ENCODE assay signal across 16 cellular contexts in the genomic region with DNA sequence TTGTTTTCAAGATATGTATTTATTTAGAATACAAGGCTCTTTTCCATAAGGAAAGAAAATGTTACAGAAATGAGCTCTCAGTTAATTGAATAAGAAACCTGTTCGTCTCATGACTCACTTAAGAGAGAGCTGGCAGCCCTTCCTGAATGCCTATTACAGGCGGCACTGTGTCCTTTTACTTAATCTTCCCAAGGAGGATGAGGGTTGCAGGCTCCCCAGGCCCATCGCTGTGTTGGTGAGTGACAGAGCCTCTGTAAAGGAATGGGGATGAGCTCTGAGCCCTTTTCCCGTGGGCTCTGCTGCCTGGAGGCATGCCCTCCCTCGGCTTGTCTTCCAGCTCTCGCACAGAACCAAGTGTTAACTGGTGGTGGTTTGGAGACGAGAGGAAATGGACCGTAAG.
A peak's percentile ranks its signal among the peaks of the same experiment; 100 is the strongest.
DNase-seq lines count a peak whose midpoint lies in the region; ATAC-seq, FAIRE-seq and TF ChIP-seq lines count a peak whose summit lies in the region.
"Had no signal": no experiment of that assay in that cellular context is flagged by ENCODE, and none has a peak within 500 bp of the region (broad histone marks: within the 10 kb centered on the region; RNA-seq: fewer than 3 reads in every experiment).

No MANE protein-coding gene starts in this region.

- H3K27ac ChIP-seq in K562 (ENCODE audit: extremely low read depth, low read depth, low read length) (no peak overlapping the region), hepatocyte (peak overlapping the region; percentile 66), skeletal muscle tissue (ENCODE audit: low read depth, low read length) (peak overlapping the region; percentile 42)

- peaks cover 0 to 4% (median 0%) of the 10 kb centered on the region in 7 donors for H3K9me3 Mint-ChIP-seq in CD14-positive monocyte
- H3K9me3 Mint-ChIP-seq: activated naive CD4-positive, alpha-beta T cell treated with anti-CD3 and anti-CD28 coated beads, Interleukin-2, amount 50 U/mL, for 24 hours; CD8-positive, alpha-beta T cell had no signal

- FAIRE-seq in K562 (lab: Jason Lieb, UNC), result peak; percentile 29
- FAIRE-seq: GM19239 had no signal

- TF ChIP-seq RAD21 in K562 (CRISPR knock-in tag; conservative IDR thresholded peaks at IDR 0.05 in 1 of 2, IDR thresholded peaks at IDR 0.05 in 1 of 2), result no peak

- H3K36me3 Mint-ChIP-seq in CD14-positive monocyte, result peaks cover 15 to 31% of the 10 kb centered on the region in 2 donors

- POLR2A ChIA-PET in K562 (lab: Yijun Ruan, JAX), result interaction anchor here (0.7 to 1.2 kb wide), 6 partner anchors 9 to 59 kb away, joined by 3 to 6 read pairs (median 4); no protein-coding TSS in a partner anchor

- H3K9me2 ChIP-seq in hepatocyte (replicated peaks; ENCODE audit: insufficient read depth), result no peaks in the 10 kb centered on the region

- TF ChIP-seq EP300 in K562 (IDR thresholded peaks at IDR 0.05; ENCODE audit: low read length), result no peak

- ATAC-seq in K562 (no peak), GM18870 (IDR thresholded peaks at IDR 0.05; ENCODE audit: unreplicated experiment) (no peak)
- ATAC-seq: activated CD8-positive, alpha-beta T cell treated with anti-CD3 and anti-CD28 coated beads, Interleukin-2, amount 10 ng/mL, durations not matched to agents 7 days and 5 days; CD8-positive, alpha-beta T cell; PC-3 had no signal

- H3K27me3 ChIP-seq in K562 (ENCODE audit: control insufficient read depth in 2 of 2, insufficient read depth in 2 of 2, low read length in 2 of 2), result no peaks in the 10 kb centered on the region
- H3K27me3 ChIP-seq in hepatocyte, result no peaks in the 10 kb centered on the region
- H3K27me3 ChIP-seq in skeletal muscle tissue (ENCODE audit: control insufficient read depth in 3 of 3, insufficient read depth in 3 of 3, low read length in 3 of 3), result no peaks in the 10 kb centered on the region

- H3K4me3 Mint-ChIP-seq in CD14-positive monocyte, result no peak overlapping the region
- H3K4me3 Mint-ChIP-seq: activated CD8-positive, alpha-beta T cell treated with anti-CD3 and anti-CD28 coated beads, Interleukin-2, amount 10 ng/mL, durations not matched to agents 7 days and 5 days; activated naive CD4-positive, alpha-beta T cell treated with anti-CD3 and anti-CD28 coated beads, Interleukin-2, amount 50 U/mL, for 24 hours; CD8-positive, alpha-beta T cell had no signal

- BruUV-seq in K562 (replicated peaks; lab: Mats Ljungman, UMichigan), result no TSS peak

- H3K9ac ChIP-seq in K562 (ENCODE audit: insufficient read depth in 1 of 2, low read depth in 2 of 2, low read length in 2 of 2), result no peak overlapping the region
- H3K9ac ChIP-seq in skeletal muscle tissue (ENCODE audit: low read depth in 1 of 3, low read length in 3 of 3), result peak overlapping the region in 2 of 3 donors; percentile 60 to 65

- H3K4me1 Mint-ChIP-seq in CD14-positive monocyte, result peaks cover 18% of the 10 kb centered on the region

- no peaks in the 10 kb centered on the region for H3K9me1 ChIP-seq in K562 (ENCODE audit: control insufficient read depth, insufficient read depth, low read length)

- CTCF ChIA-PET in K562 (lab: Yijun Ruan, JAX; ENCODE audit: low intra/inter-chr PET ratio), result no interaction called here

- peak overlapping the region in 3 of 7 donors; percentile 12 to 43 (median 28) for H3K27ac Mint-ChIP-seq in CD14-positive monocyte
- H3K27ac Mint-ChIP-seq: activated CD8-positive, alpha-beta T cell treated with anti-CD3 and anti-CD28 coated beads, Interleukin-2, amount 10 ng/mL, durations not matched to agents 7 days and 5 days; activated naive CD4-positive, alpha-beta T cell treated with anti-CD3 and anti-CD28 coated beads, Interleukin-2, amount 50 U/mL, for 24 hours; CD8-positive, alpha-beta T cell had no signal

- H3K4me2 ChIP-seq in K562 (ENCODE audit: insufficient read depth, low read length) (no peak overlapping the region), hepatocyte (peak overlapping the region; percentile 55)

- H3K9me3 ChIP-seq in K562 (replicated peaks; ENCODE audit: control insufficient read depth, insufficient read depth, low read depth, low read length), result no peaks in the 10 kb centered on the region; the same call in 1 of the 2 replicates
- no peaks in the 10 kb centered on the region for H3K9me3 ChIP-seq in hepatocyte (ENCODE audit: low read depth)
- no peaks in the 10 kb centered on the region for H3K9me3 ChIP-seq in skeletal muscle tissue (ENCODE audit: control insufficient read depth in 3 of 3, low read length in 3 of 3)

- H2AFZ ChIP-seq in K562 (ENCODE audit: low read depth, low read length), result no peak overlapping the region
- H2AFZ ChIP-seq in hepatocyte, result no peak overlapping the region

- H3K27me3 Mint-ChIP-seq in CD14-positive monocyte (ENCODE audit: low read depth in 3 of 3), result peaks cover 0 to 2% (median 2%) of the 10 kb centered on the region in 3 donors
- H3K27me3 Mint-ChIP-seq: activated naive CD4-positive, alpha-beta T cell treated with anti-CD3 and anti-CD28 coated beads, Interleukin-2, amount 50 U/mL, for 24 hours had no signal

- H4K20me1 ChIP-seq in K562 (replicated peaks; ENCODE audit: control insufficient read depth, insufficient read depth, low read length) (peaks cover 7% of the 10 kb centered on the region; the same call in 1 of the 2 replicates), hepatocyte (ENCODE audit: insufficient read depth, poor library complexity, severe bottlenecking) (peaks cover 26% of the 10 kb centered on the region)

- DNase-seq in HPDE6-E6E7 (ENCODE audit: extremely low spot score), result peak; percentile 20
- no peak for DNase-seq in K562 (ENCODE audit: extremely low read depth in 1 of 4, low spot score in 3 of 4)
- peak; percentile 28 for DNase-seq in hepatocyte (ENCODE audit: low spot score)
- DNase-seq in stimulated activated CD4-positive, alpha-beta T cell treated with anti-CD3 and anti-CD28 coated beads, Interleukin-4, amount 100 ng/mL, for 1 hour, result no peak
- DNase-seq in stimulated activated naive CD4-positive, alpha-beta T cell (lab: John Stamatoyannopoulos, UW), result no peak
- DNase-seq in CD14-positive monocyte (ENCODE audit: low spot score), result no peak
- DNase-seq: activated CD8-positive, alpha-beta T cell treated with anti-CD3 and anti-CD28 coated beads, Interleukin-2, amount 10 ng/mL, durations not matched to agents 7 days and 5 days; CD8-positive, alpha-beta T cell; NCI-H2029; PC-3; stimulated activated CD4-positive, alpha-beta T cell treated with anti-CD3 and anti-CD28 coated beads, Interleukin-12 subunit alpha, Interleukin-12 subunit beta, amount 100 ng/mL, for 4 hours; T-helper 2 cell had no signal

- TF ChIP-seq CTCF in K562 (IDR thresholded peaks at IDR 0.05 in 2 of 3, conservative IDR thresholded peaks at IDR 0.05 in 1 of 3; ENCODE audit: insufficient read depth in 2 of 3, low read depth in 1 of 3, low read length in 3 of 3), result no peak
- no peak for TF ChIP-seq CTCF in hepatocyte (IDR thresholded peaks at IDR 0.05; ENCODE audit: poor library complexity)
- TF ChIP-seq CTCF in CD14-positive monocyte (IDR thresholded peaks at IDR 0.05), result no peak

- intact Hi-C loops in K562 (cut with micrococcal nuclease) (no loop called here), CD14-positive monocyte (cut with micrococcal nuclease) (no loop called here)

- TF ChIP-seq POLR2A in K562 (conservative IDR thresholded peaks at IDR 0.05), result no peak

- whole genome bisulfite sequencing in K562 (ENCODE audit: insufficient coverage, low coverage, missing lambda C conversion rate), result 89% methylated on average over 8 of the region's 8 CpGs
- WGBS in hepatocyte (ENCODE audit: low lambda C conversion rate, missing lambda C conversion rate), result 68% methylated on average over 8 of the region's 8 CpGs

- H3K4me3 ChIP-seq in K562 (no peak overlapping the region), hepatocyte (no peak overlapping the region), skeletal muscle tissue (ENCODE audit: low read length in 3 of 3) (peak overlapping the region in 1 of 3 donors; percentile 41)

- peaks cover 8% of the 10 kb centered on the region; the same call in 1 of the 3 replicates for H3K36me3 ChIP-seq in K562 (ENCODE audit: control insufficient read depth, insufficient read depth, low read length)
- H3K36me3 ChIP-seq in hepatocyte (replicated peaks; ENCODE audit: insufficient read depth, low read depth), result no peaks in the 10 kb centered on the region
- H3K36me3 ChIP-seq in skeletal muscle tissue (ENCODE audit: control insufficient read depth in 3 of 3, insufficient read depth in 3 of 3, low read length in 3 of 3), result no peaks in the 10 kb centered on the region

- peaks cover 3 to 20% of the 10 kb centered on the region in 2 experiments; a peak in 3 of 5 replicates for H3K4me1 ChIP-seq in K562 (replicated peaks in 1 of 2; ENCODE audit: control insufficient read depth in 2 of 2, insufficient read depth in 2 of 2, low read length in 2 of 2)
- peaks cover 21% of the 10 kb centered on the region for H3K4me1 ChIP-seq in hepatocyte (ENCODE audit: insufficient read depth)
- H3K4me1 ChIP-seq in skeletal muscle tissue (ENCODE audit: control insufficient read depth in 3 of 3, insufficient read depth in 3 of 3, low read length in 3 of 3), result peaks cover 18 to 22% (median 22%) of the 10 kb centered on the region in 3 donors

- in situ Hi-C loops in K562 (cut with MboI), result no loop called here

- peaks cover 3% of the 10 kb centered on the region; the same call in 1 of the 3 replicates for H3K79me2 ChIP-seq in K562 (ENCODE audit: control insufficient read depth, insufficient read depth, low read length)
- H3K79me2 ChIP-seq in hepatocyte, result peaks cover 75% of the 10 kb centered on the region

TF ChIP-seq in K562, 482 proteins besides CTCF, POLR2A, EP300 and RAD21:
- TF ChIP-seq SAFB2 (IDR thresholded peaks at IDR 0.05; ENCODE audit: borderline replicate concordance, low read depth, low read length, severe bottlenecking) (no peak), ZNF75A (CRISPR knock-in tag; IDR thresholded peaks at IDR 0.05) (no peak)

Comparison
In these comparisons a context has a peak if more than half of its experiments do, and no peak if none do; other contexts are left out.
1. DNase-seq: peak in HPDE6-E6E7 (single experiment) and hepatocyte (single experiment); none in K562 (0 of 4), stimulated activated CD4-positive, alpha-beta T cell treated with anti-CD3 and anti-CD28 coated beads, Interleukin-4, amount 100 ng/mL, for 1 hour (single experiment), stimulated activated naive CD4-positive, alpha-beta T cell (0 of 6) and CD14-positive monocyte (single experiment).
2. H3K9ac ChIP-seq: peak in skeletal muscle tissue (2 of 3); none in K562 (0 of 2).